Comparison of ENCODE assay signal across 1 cellular context in genomic region chr9:37994639-37995347, GRCh38.
TF ChIP-seq lines count a peak whose summit lies in the region.

No MANE protein-coding gene starts in this region.

TF ChIP-seq in K562, 482 proteins besides CTCF, POLR2A, EP300 and RAD21 (continued from another document):
- TF ChIP-seq MNT (conservative IDR thresholded peaks at IDR 0.05), result no peak
- TF ChIP-seq ZFP36 (IDR thresholded peaks at IDR 0.05; ENCODE audit: low read depth, low read length, partially characterized antibody), result no peak
- TF ChIP-seq E2F8 (IDR thresholded peaks at IDR 0.05; ENCODE audit: low read depth, partially characterized antibody), result no peak
- 0 out of 2 replicates have a peak, but pooled peaks have one; percentile 36 for TF ChIP-seq TFAP4 (CRISPR knock-in tag; IDR thresholded peaks at IDR 0.05; ENCODE audit: borderline replicate concordance)
